ENCODE assay signal across 20 cellular contexts in the genomic region with DNA sequence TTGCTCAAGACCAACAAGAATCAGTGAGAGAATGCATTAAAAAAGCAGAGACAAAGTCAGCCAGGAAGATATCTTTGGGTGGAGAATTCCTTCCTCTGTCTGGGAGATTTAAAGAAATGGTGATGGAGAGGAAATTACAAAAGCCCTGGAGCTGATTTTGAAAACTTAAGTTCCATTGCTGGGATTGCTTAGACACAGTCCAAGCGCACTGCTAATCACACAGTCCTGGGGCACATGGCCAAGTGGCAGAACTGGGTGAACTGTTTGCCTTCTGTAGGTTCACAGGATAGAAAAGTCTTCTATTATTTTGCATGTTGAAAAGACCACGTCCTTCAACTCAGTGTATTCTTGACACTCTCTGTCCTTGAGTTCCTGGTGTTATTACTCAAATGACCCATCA.
"Had no signal": no experiment of that assay in that cellular context is flagged by ENCODE, and none has a peak within 500 bp of the region (broad histone marks: within the 10 kb centered on the region; RNA-seq: fewer than 3 reads in every experiment).

No MANE protein-coding gene starts in this region.

- H3K27ac ChIP-seq: left lung, lower lobe of right lung, pancreas, prostate gland, sigmoid colon, spleen, tibial nerve, uterus had no signal

- DNase-seq: hippocampal formation; kidney glomerular epithelial cell; left colon; left lung; lower lobe of right lung; mammary epithelial cell; mesenchymal stem cell; naive thymus-derived CD8-positive, alpha-beta T cell; pancreas; sigmoid colon; small intestine; spleen; stimulated activated CD4-positive, alpha-beta T cell treated with anti-CD3 and anti-CD28 coated beads, Interleukin-4, amount 100 ng/mL, for 24 hours; stimulated activated naive CD4-positive, alpha-beta T cell treated with Interleukin-2 at 50 U/mL for 16 hours; stimulated activated naive CD8-positive, alpha-beta T cell treated with anti-CD3 and anti-CD28 coated beads, Interleukin-15, amount 100 ng/mL, for 72 hours; substantia nigra; uterus had no signal

- H3K4me3 ChIP-seq: left lung, lower lobe of right lung, pancreas, prostate gland, sigmoid colon, spleen, tibial nerve, uterus had no signal

- H3K27me3 ChIP-seq: left lung, sigmoid colon, spleen, tibial nerve, uterus had no signal

- ATAC-seq: left colon; left lung; lower lobe of right lung; naive thymus-derived CD8-positive, alpha-beta T cell; pancreas; stimulated activated memory B cell treated with anti-CD40 and anti-IgM and Interleukin-4, amounts not matched to agents 10 μg/mL and 1 μg/mL and 100 μg/mL, for 72 hours; stimulated activated naive CD8-positive, alpha-beta T cell treated with anti-CD3 and anti-CD28 coated beads, Interleukin-15, amount 100 ng/mL, for 72 hours had no signal

- H3K4me1 ChIP-seq: left lung, lower lobe of right lung, pancreas, prostate gland, sigmoid colon, spleen, tibial nerve, uterus had no signal

- H3K9me3 ChIP-seq: left lung, lower lobe of right lung, pancreas, prostate gland, uterus had no signal
